ENCODE assay signal across 8 cellular contexts in the genomic region with DNA sequence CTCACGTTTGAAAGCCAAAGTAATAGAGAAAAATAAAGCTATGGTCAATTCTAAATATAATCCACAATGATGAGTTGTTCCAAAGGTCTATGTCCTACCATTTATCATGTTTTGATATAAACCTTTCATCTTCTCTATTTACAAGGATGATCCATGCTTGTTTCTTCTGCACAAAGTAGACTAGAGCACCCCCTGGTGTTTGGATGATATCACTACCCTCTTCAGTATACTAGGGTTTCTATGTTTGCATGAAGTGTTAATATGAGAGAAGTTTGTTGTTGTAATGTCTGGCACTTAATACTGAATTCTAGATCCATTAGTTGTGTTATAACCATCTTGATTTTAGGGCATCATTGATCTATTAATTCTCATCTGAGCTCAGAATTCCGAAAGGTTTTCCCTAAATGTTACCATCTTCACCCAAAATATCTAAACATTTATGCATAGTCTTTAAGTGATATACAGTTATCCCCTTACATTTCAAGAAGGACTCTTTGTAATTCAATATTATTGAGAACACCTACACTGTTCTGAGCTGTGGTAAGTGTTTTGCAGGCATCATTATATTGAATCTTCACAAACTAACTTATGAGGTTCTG. TPM values are rescaled to one million over a fixed set of nuclear protein-coding genes. Genes with fewer than 3 reads are reported as not detected.
DNase-seq lines count a peak whose midpoint lies in the region; ATAC-seq, FAIRE-seq and TF ChIP-seq lines count a peak whose summit lies in the region.

No MANE protein-coding gene starts in this region.

- H3K4me3 ChIP-seq in A673 (ENCODE audit: low read depth, low read length, poor library complexity, severe bottlenecking) (no peak overlapping the region), astrocyte (ENCODE audit: insufficient read depth, low read depth, low read length) (no peak overlapping the region), lower lobe of right lung (no peak overlapping the region)

- no peak overlapping the region for H3K27ac Mint-ChIP-seq in astrocyte (ENCODE audit: unreplicated experiment)

- H3K4me1 ChIP-seq in A673 (ENCODE audit: insufficient read depth, low read length, poor library complexity, severe bottlenecking): no peaks in the 10 kb centered on the region
- no peaks in the 10 kb centered on the region for H3K4me1 ChIP-seq in astrocyte (ENCODE audit: insufficient read depth, low read length)
- H3K4me1 ChIP-seq in lower lobe of right lung: no peaks in the 10 kb centered on the region

- no TSS peak for BruUV-seq in A673 (replicated peaks; lab: Mats Ljungman, UMichigan)

- no peaks in the 10 kb centered on the region for H3K4me1 Mint-ChIP-seq in astrocyte (ENCODE audit: low read depth, unreplicated experiment)

- no peaks in the 10 kb centered on the region for H3K36me3 Mint-ChIP-seq in astrocyte (ENCODE audit: low read depth, unreplicated experiment)

- H3K9me3 ChIP-seq in A673 (ENCODE audit: low read depth, low read length, poor library complexity, severe bottlenecking) (no peaks in the 10 kb centered on the region), astrocyte (ENCODE audit: insufficient read depth, low read depth, low read length) (no peaks in the 10 kb centered on the region), lower lobe of right lung (no peaks in the 10 kb centered on the region)

- H3K27ac ChIP-seq in A673 (ENCODE audit: low read depth, low read length, poor library complexity, severe bottlenecking): no peak overlapping the region
- no peak overlapping the region for H3K27ac ChIP-seq in astrocyte (ENCODE audit: low read depth, low read length)
- no peak overlapping the region for H3K27ac ChIP-seq in lower lobe of right lung

- no peak for FAIRE-seq in astrocyte (lab: Jason Lieb, UNC)

- no peaks in the 10 kb centered on the region for H3K27me3 Mint-ChIP-seq in astrocyte (ENCODE audit: low read depth, unreplicated experiment)

- no peak overlapping the region for H3K9ac ChIP-seq in astrocyte (ENCODE audit: low read length)

- H3K9me3 Mint-ChIP-seq in astrocyte (ENCODE audit: unreplicated experiment): no peaks in the 10 kb centered on the region

- CTCF ChIA-PET in A673 (lab: Charles Lee): no interaction called here

- POLR2A ChIA-PET in A673 (lab: Charles Lee; ENCODE audit: low non-redundant PET): no interaction called here

- H3K4me3 Mint-ChIP-seq in astrocyte (ENCODE audit: unreplicated experiment): no peak overlapping the region

- ATAC-seq in GM19463 (IDR thresholded peaks at IDR 0.05; ENCODE audit: unreplicated experiment) (peak; percentile 54), lower lobe of right lung (peak; percentile 64 to 73), HG03280 (IDR thresholded peaks at IDR 0.05; ENCODE audit: unreplicated experiment) (no peak), HG02884 (IDR thresholded peaks at IDR 0.05; ENCODE audit: unreplicated experiment) (no peak)

- peaks cover 7% of the 10 kb centered on the region for H3K27me3 ChIP-seq in A673 (replicated peaks; ENCODE audit: insufficient read depth, low read depth, low read length, poor library complexity)
- H3K27me3 ChIP-seq in astrocyte (ENCODE audit: insufficient read depth, low read length): no peaks in the 10 kb centered on the region
- H3K27me3 ChIP-seq in lower lobe of right lung (ENCODE audit: low read depth): no peaks in the 10 kb centered on the region

- TF ChIP-seq CTCF in A673 (conservative IDR thresholded peaks at IDR 0.05; ENCODE audit: low read depth, low read length) (peak; percentile 79), astrocyte (IDR thresholded peaks at IDR 0.05; ENCODE audit: insufficient read depth, low read depth, low read length) (peak; percentile 51), lower lobe of right lung (IDR thresholded peaks at IDR 0.05) (peak; percentile 55)

- no peaks in the 10 kb centered on the region for H4K20me1 ChIP-seq in astrocyte (ENCODE audit: insufficient read depth, low read length)

- H2AFZ ChIP-seq in astrocyte (ENCODE audit: low read depth, low read length): no peak overlapping the region

- H3K79me2 ChIP-seq in astrocyte (ENCODE audit: insufficient read depth, low read length): no peaks in the 10 kb centered on the region

- intact Hi-C loops in A673 (cut with micrococcal nuclease; ENCODE audit: unreplicated experiment) (loop anchor here (2.0 to 5.0 kb wide), 3 partner anchors 122 to 252 kb away; no protein-coding TSS in a partner anchor), lower lobe of right lung (cut with DNase I) (loop anchor here (10.0 kb wide), 1 partner anchor 150 kb away; no protein-coding TSS in a partner anchor)

- DNase-seq in A673 (ENCODE audit: low spot score) (peak; percentile 75), NCI-H2081 treated with DMSO at 0.1 percent for 48 hours (lab: John Stamatoyannopoulos, UW) (peak; percentile 3), astrocyte (ENCODE audit: low read depth) (no peak), lower lobe of right lung (no peak)
- DNase-seq in activated effector memory CD4-positive, alpha-beta T cell treated with Interleukin-2 at 50 U/mL for 16 hours: no peak

- no peaks in the 10 kb centered on the region for H3K36me3 ChIP-seq in A673 (ENCODE audit: insufficient read depth, low read length, poor library complexity, severe bottlenecking)
- H3K36me3 ChIP-seq in astrocyte (ENCODE audit: insufficient read depth, low read length): no peaks in the 10 kb centered on the region
- no peaks in the 10 kb centered on the region for H3K36me3 ChIP-seq in lower lobe of right lung

- no peak overlapping the region for H3K4me2 ChIP-seq in astrocyte (ENCODE audit: low read length)

RNA-seq across cellular contexts. Expression of a gene that starts 21.1 kb away (rescaled TPM):
- total RNA-seq in A673 (2021) (not detected in 2 replicates), astrocyte (not detected in 2 replicates), lower lobe of right lung (2.9 TPM)

RNA-seq across cellular contexts. Expression of a gene that starts 28.2 kb away (rescaled TPM):
- total RNA-seq in A673 (2021): not detected in 2 replicates
- total RNA-seq in astrocyte: not detected in 2 replicates
- not detected for total RNA-seq in lower lobe of right lung

Comparison
In these comparisons a context has a peak if more than half of its experiments do, and no peak if none do; other contexts are left out.
1. DNase-seq: peak in A673 (single experiment) and NCI-H2081 treated with DMSO at 0.1 percent for 48 hours (single experiment); none in astrocyte (single experiment), lower lobe of right lung (single experiment) and activated effector memory CD4-positive, alpha-beta T cell treated with Interleukin-2 at 50 U/mL for 16 hours (single experiment).
2. ATAC-seq: peak in GM19463 (single experiment) and lower lobe of right lung (2 of 2); none in HG03280 (single experiment) and HG02884 (single experiment).
3. Peak in every context shown above with its lines, with median percentiles within 50 percentile points of each other: CTCF ChIP-seq.